ENCODE assay signal across 11 cellular contexts in genomic region chr19:18493440-18494266, GRCh38. TPM values are rescaled to one million over a fixed set of nuclear protein-coding genes. Genes with fewer than 3 reads are reported as not detected.
A peak's percentile ranks its signal among the peaks of the same experiment; 100 is the strongest.
DNase-seq lines count a peak whose midpoint lies in the region; ATAC-seq, FAIRE-seq and TF ChIP-seq lines count a peak whose summit lies in the region.
"Had no signal": no experiment of that assay in that cellular context is flagged by ENCODE, and none has a peak within 500 bp of the region (broad histone marks: within the 10 kb centered on the region; RNA-seq: fewer than 3 reads in every experiment).

No MANE protein-coding gene starts in this region.

- no peak overlapping the region for H2BK120ac ChIP-seq in mesenchymal stem cell (ENCODE audit: low read depth, low read length)

- TF ChIP-seq POLR2A in K562 (conservative IDR thresholded peaks at IDR 0.05) (no peak), tibial nerve (IDR thresholded peaks at IDR 0.05) (no peak)

- H3K18ac ChIP-seq in mesenchymal stem cell (ENCODE audit: low read depth in 1 of 2, low read length in 2 of 2): peak overlapping the region in 1 of 2 experiments; percentile 58

- H2BK15ac ChIP-seq in mesenchymal stem cell (ENCODE audit: low read depth, poor library complexity, severe bottlenecking): no peak overlapping the region

- H4K20me1 ChIP-seq in K562 (replicated peaks; ENCODE audit: control insufficient read depth, insufficient read depth, low read length): peaks cover 68% of the 10 kb centered on the region

- no peak overlapping the region for H2AK5ac ChIP-seq in mesenchymal stem cell (ENCODE audit: low read length, severe bottlenecking)

- peak overlapping the region; percentile 18 for H4K91ac ChIP-seq in mesenchymal stem cell (ENCODE audit: low read length)

- ATAC-seq in K562 (no peak), HG03439 (IDR thresholded peaks at IDR 0.05; ENCODE audit: unreplicated experiment) (no peak), HG02588 (IDR thresholded peaks at IDR 0.05; ENCODE audit: unreplicated experiment) (no peak)

- H3K4me2 ChIP-seq in K562 (ENCODE audit: insufficient read depth, low read length): no peak overlapping the region
- H3K4me2 ChIP-seq in mesenchymal stem cell (ENCODE audit: low read length, poor library complexity, severe bottlenecking): no peak overlapping the region

- intact Hi-C loops in K562 (cut with micrococcal nuclease): no loop called here

- TF ChIP-seq CTCF in K562 (IDR thresholded peaks at IDR 0.05 in 2 of 3, conservative IDR thresholded peaks at IDR 0.05 in 1 of 3; ENCODE audit: insufficient read depth in 2 of 3, low read depth in 1 of 3, low read length in 3 of 3) (no peak), tibial nerve (IDR thresholded peaks at IDR 0.05) (no peak)

- peak overlapping the region in 1 of 2 experiments; percentile 27 for H2BK12ac ChIP-seq in mesenchymal stem cell (ENCODE audit: low read length in 2 of 2)

- peaks cover 42% of the 10 kb centered on the region for H3K79me1 ChIP-seq in mesenchymal stem cell (replicated peaks; ENCODE audit: low read length, poor library complexity, severe bottlenecking)

- H3K27me3 Mint-ChIP-seq in activated T-cell treated with anti-CD3 and anti-CD28 coated beads, Interleukin-2, amount 50 U/mL, for 24 hours: no peaks in the 10 kb centered on the region

- peak overlapping the region; percentile 32 for H3K4me3 Mint-ChIP-seq in activated T-cell treated with anti-CD3 and anti-CD28 coated beads, Interleukin-2, amount 50 U/mL, for 24 hours

- peak overlapping the region in 1 of 2 experiments; percentile 35 for H3K4ac ChIP-seq in mesenchymal stem cell (ENCODE audit: low read depth in 1 of 2, low read length in 2 of 2)

- H3K4me1 Mint-ChIP-seq in activated T-cell treated with anti-CD3 and anti-CD28 coated beads, Interleukin-2, amount 50 U/mL, for 24 hours (ENCODE audit: low read depth): peaks cover 73% of the 10 kb centered on the region

- in situ Hi-C loops in K562 (cut with MboI): no loop called here

- no peak overlapping the region for H2BK5ac ChIP-seq in mesenchymal stem cell (ENCODE audit: low read depth, low read length, poor library complexity, severe bottlenecking)

- POLR2A ChIA-PET in K562 (lab: Yijun Ruan, JAX): interaction anchor here (0.6 to 2.6 kb wide), 9 partner anchors 9 to 96 kb away, joined by 3 to 13 read pairs (median 3); partner anchors contain the start of gene UBA52

- no peak for DNase-seq in activated T-cell treated with anti-CD3 and anti-CD28 coated beads, Interleukin-2, amount 50 U/mL, for 24 hours
- no peak for DNase-seq in activated T-cell treated with anti-CD3 and anti-CD28 coated beads, Interleukin-2, amount 50 U/mL, for 48 hours
- DNase-seq in K562 (ENCODE audit: extremely low read depth in 1 of 4, low spot score in 3 of 4) (no peak), mesenchymal stem cell (peak; percentile 80), tibial nerve (ENCODE audit: low spot score in 2 of 2) (no peak), NCI-H187 (lab: John Stamatoyannopoulos, UW) (no peak)
- DNase-seq: ACHN, T-helper 9 cell had no signal

- H3K36me3 ChIP-seq in K562 (ENCODE audit: control insufficient read depth, insufficient read depth, low read length) (no peaks in the 10 kb centered on the region), mesenchymal stem cell (ENCODE audit: control insufficient read depth in 1 of 2, insufficient read depth in 2 of 2, low read depth in 1 of 2, low read length in 2 of 2) (peaks cover 0 to 19% of the 10 kb centered on the region in 2 experiments), tibial nerve (no peaks in the 10 kb centered on the region)

- no peak overlapping the region for H3K23ac ChIP-seq in mesenchymal stem cell (ENCODE audit: low read length in 2 of 2)

- H4K8ac ChIP-seq in mesenchymal stem cell (ENCODE audit: low read length): peak overlapping the region; percentile 27

- H3K9me1 ChIP-seq in K562 (ENCODE audit: control insufficient read depth, insufficient read depth, low read length): peaks cover 9% of the 10 kb centered on the region

- H3K4me1 ChIP-seq in K562 (replicated peaks in 1 of 2; ENCODE audit: control insufficient read depth in 2 of 2, insufficient read depth in 2 of 2, low read length in 2 of 2) (peaks cover 21 to 56% of the 10 kb centered on the region in 2 experiments; a peak in 4 of 5 replicates), mesenchymal stem cell (ENCODE audit: control insufficient read depth, insufficient read depth, low read depth, low read length) (peaks cover 41% of the 10 kb centered on the region), tibial nerve (peaks cover 0 to 76% (median 45%) of the 10 kb centered on the region in 4 donors)

- H3K9ac ChIP-seq in K562 (ENCODE audit: insufficient read depth in 1 of 2, low read depth in 2 of 2, low read length in 2 of 2) (peak overlapping the region in 1 of 2 experiments; percentile 71; a peak in 2 of 4 replicates), mesenchymal stem cell (ENCODE audit: low read length) (peak overlapping the region; percentile 60)

- no peak for TF ChIP-seq RAD21 in K562 (CRISPR knock-in tag; conservative IDR thresholded peaks at IDR 0.05 in 1 of 2, IDR thresholded peaks at IDR 0.05 in 1 of 2)

- FAIRE-seq in K562 (lab: Jason Lieb, UNC): no peak
- FAIRE-seq: G401.6 had no signal

- no peak overlapping the region for H2AFZ ChIP-seq in K562 (ENCODE audit: low read depth, low read length)
- H2AFZ ChIP-seq in mesenchymal stem cell (ENCODE audit: low read depth, low read length): no peak overlapping the region

- peak overlapping the region; percentile 87 for H3K27ac Mint-ChIP-seq in activated T-cell treated with anti-CD3 and anti-CD28 coated beads, Interleukin-2, amount 50 U/mL, for 24 hours

- H3K14ac ChIP-seq in mesenchymal stem cell (ENCODE audit: low read length in 2 of 2): peak overlapping the region in 1 of 2 experiments; percentile 85

- no peak for TF ChIP-seq EP300 in K562 (IDR thresholded peaks at IDR 0.05; ENCODE audit: low read length)
- TF ChIP-seq EP300 in tibial nerve (IDR thresholded peaks at IDR 0.05): no peak

- H3K27me3 ChIP-seq in K562 (ENCODE audit: control insufficient read depth in 2 of 2, insufficient read depth in 2 of 2, low read length in 2 of 2): no peaks in the 10 kb centered on the region
- H3K27me3 ChIP-seq in mesenchymal stem cell (ENCODE audit: control insufficient read depth in 1 of 2, insufficient read depth in 1 of 2, low read length in 2 of 2): no peaks in the 10 kb centered on the region
- H3K27me3 ChIP-seq in tibial nerve: no peaks in the 10 kb centered on the region

- no peak overlapping the region for H3K4me3 ChIP-seq in K562
- H3K4me3 ChIP-seq in mesenchymal stem cell (ENCODE audit: insufficient read depth in 1 of 2, low read depth in 1 of 2, low read length in 2 of 2): peak overlapping the region in 1 of 2 experiments; percentile 19
- no peak overlapping the region for H3K4me3 ChIP-seq in tibial nerve

- no peak overlapping the region for H3K27ac ChIP-seq in K562 (ENCODE audit: extremely low read depth, low read depth, low read length)
- H3K27ac ChIP-seq in mesenchymal stem cell (ENCODE audit: low read length, poor library complexity, severe bottlenecking): no peak overlapping the region
- H3K27ac ChIP-seq in tibial nerve: peak overlapping the region in 3 of 4 donors; percentile 21 to 58 (median 42)

- peaks cover 89% of the 10 kb centered on the region for H3K79me2 ChIP-seq in K562 (ENCODE audit: control insufficient read depth, insufficient read depth, low read length)

- peaks cover 2% of the 10 kb centered on the region for H3K36me3 Mint-ChIP-seq in activated T-cell treated with anti-CD3 and anti-CD28 coated beads, Interleukin-2, amount 50 U/mL, for 24 hours (ENCODE audit: low read depth)

- WGBS in K562 (ENCODE audit: insufficient coverage, low coverage, missing lambda C conversion rate): 73% methylated on average over 10 of the region's 13 CpGs
- 76% methylated on average over 13 of the region's 13 CpGs for WGBS in mesenchymal stem cell
- WGBS in tibial nerve, 2 donors: 62 to 72% methylated on average over 5 to 12 of the region's 13 CpGs

- H3K9me3 ChIP-seq in K562 (replicated peaks; ENCODE audit: control insufficient read depth, insufficient read depth, low read depth, low read length) (no peaks in the 10 kb centered on the region), mesenchymal stem cell (ENCODE audit: control insufficient read depth, low read length) (no peaks in the 10 kb centered on the region), tibial nerve (no peaks in the 10 kb centered on the region)

- BruUV-seq in K562 (replicated peaks; lab: Mats Ljungman, UMichigan): no TSS peak

- no peaks in the 10 kb centered on the region for H3K9me3 Mint-ChIP-seq in activated T-cell treated with anti-CD3 and anti-CD28 coated beads, Interleukin-2, amount 50 U/mL, for 24 hours

- CTCF ChIA-PET in K562 (lab: Yijun Ruan, JAX; ENCODE audit: low intra/inter-chr PET ratio): no interaction called here

RNA-seq across cellular contexts. Expression of gene ELL, which starts 28.2 kb away (rescaled TPM):
- total RNA-seq in K562 (2011; cell fraction: chromatin; rRNA removed; ENCODE audit: low replicate concordance): 26.9 and 68.3 TPM in 2 replicates
- total RNA-seq in K562 (2011; cell fraction: nucleolus; rRNA removed): 36.6 and 44.4 TPM in 2 replicates
- 26.0 and 26.8 TPM in 2 replicates for total RNA-seq in K562 (2011; cell fraction: nucleoplasm; rRNA removed)
- total RNA-seq in K562 (2014; rRNA removed): 12.9 and 16.3 TPM in 2 replicates
- total RNA-seq in K562 (2014; rRNA removed; fragmentation: Illumina TruSeq; extraction: Trizol): 2.8 and 3.2 TPM in 2 replicates
- total RNA-seq in K562 (2015; rRNA removed; fragmentation: Illumina TruSeq; extraction: Trizol): 5.4 and 6.0 TPM in 2 replicates
- 22.1 and 22.5 TPM in 2 replicates for total RNA-seq in K562 (2021)
- 4.0 and 9.2 TPM in 2 replicates for polyA plus RNA-seq in K562 (2011; rRNA removed)
- polyA plus RNA-seq in K562 (2011; cell fraction: cytosol; rRNA removed): 4.9 and 11.1 TPM in 2 replicates
- 14.6 and 22.8 TPM in 2 replicates for polyA plus RNA-seq in K562 (2011; cell fraction: nucleus; rRNA removed)
- 12.3 and 14.0 TPM in 2 replicates for polyA plus RNA-seq in K562 (2012)
- 4.1 and 9.6 TPM in 2 replicates for polyA plus RNA-seq in K562 (2014; fragmentation: Illumina TruSeq; extraction: Trizol)
- polyA plus RNA-seq in K562 (2014; fragmentation: Nextera tagmentation; extraction: Ambion mirVana): under 1 TPM; 0.24 to 0.45 TPM
- polyA plus RNA-seq in K562 (2014; rRNA removed): 9.0 and 13.2 TPM in 2 replicates
- polyA minus RNA-seq in K562 (2011; rRNA and poly(A)+ RNA removed): 2.8 and 4.1 TPM in 2 replicates
- polyA minus RNA-seq in K562 (2011; cell fraction: cytosol; rRNA and poly(A)+ RNA removed): 7.6 and 14.9 TPM in 2 replicates
- 7.0 and 10.7 TPM in 2 replicates for polyA minus RNA-seq in K562 (2011; cell fraction: nucleus; rRNA and poly(A)+ RNA removed)
- 9.8 TPM for polyA plus RNA-seq in mesenchymal stem cell (2013, experiment 1 of 2)
- polyA plus RNA-seq in mesenchymal stem cell (2013, experiment 2 of 2): 9.8 TPM
- 10 to 100 TPM; 13.8 to 45.9 (median 26.0) TPM for total RNA-seq in tibial nerve

RNA-seq across cellular contexts. Expression of gene FKBP8, which starts 49.7 kb away (rescaled TPM):
- total RNA-seq in K562 (2011; cell fraction: chromatin; rRNA removed; ENCODE audit: low replicate concordance): 26.1 and 86.1 TPM in 2 replicates
- total RNA-seq in K562 (2011; cell fraction: nucleolus; rRNA removed): 93.6 and 114 TPM in 2 replicates
- total RNA-seq in K562 (2011; cell fraction: nucleoplasm; rRNA removed): 59.8 and 63.9 TPM in 2 replicates
- total RNA-seq in K562 (2014; rRNA removed) (234 and 260 TPM in 2 replicates), K562 (2014; rRNA removed; fragmentation: Illumina TruSeq; extraction: Trizol) (16.0 and 21.8 TPM in 2 replicates), K562 (2015; rRNA removed; fragmentation: Illumina TruSeq; extraction: Trizol) (104 and 106 TPM in 2 replicates), K562 (2021) (228 and 236 TPM in 2 replicates), tibial nerve (100 to 1,000 TPM; 391 to 451 (median 434) TPM)
- polyA plus RNA-seq in K562 (2011; rRNA removed) (116 and 176 TPM in 2 replicates), K562 (2014; fragmentation: Illumina TruSeq; extraction: Trizol) (62.5 and 201 TPM in 2 replicates), K562 (2014; fragmentation: Nextera tagmentation; extraction: Ambion mirVana) (1 to 10 TPM in 1 of 2 experiments, under 1 TPM in 1; 0.46 to 1.0 TPM), K562 (2014; rRNA removed) (168 and 203 TPM in 2 replicates)
- 199 and 396 TPM in 2 replicates for polyA plus RNA-seq in K562 (2011; cell fraction: cytosol; rRNA removed)
- 128 and 178 TPM in 2 replicates for polyA plus RNA-seq in K562 (2011; cell fraction: nucleus; rRNA removed)
- 173 and 302 TPM in 2 replicates for polyA plus RNA-seq in K562 (2012)
- polyA minus RNA-seq in K562 (2011; rRNA and poly(A)+ RNA removed): 28.0 and 49.7 TPM in 2 replicates
- 138 and 159 TPM in 2 replicates for polyA minus RNA-seq in K562 (2011; cell fraction: cytosol; rRNA and poly(A)+ RNA removed)
- polyA minus RNA-seq in K562 (2011; cell fraction: nucleus; rRNA and poly(A)+ RNA removed): 35.5 and 49.0 TPM in 2 replicates
- 175 TPM for polyA plus RNA-seq in mesenchymal stem cell (2013, experiment 1 of 2)
- 169 TPM for polyA plus RNA-seq in mesenchymal stem cell (2013, experiment 2 of 2)

RNA-seq across cellular contexts. Expression of gene ISYNA1, which starts 55.7 kb away (rescaled TPM):
- total RNA-seq in K562 (2011; cell fraction: chromatin; rRNA removed; ENCODE audit: low replicate concordance): 155 and 651 TPM in 2 replicates
- 616 and 678 TPM in 2 replicates for total RNA-seq in K562 (2011; cell fraction: nucleolus; rRNA removed)
- total RNA-seq in K562 (2011; cell fraction: nucleoplasm; rRNA removed): 226 and 284 TPM in 2 replicates
- 180 and 202 TPM in 2 replicates for total RNA-seq in K562 (2014; rRNA removed)
- total RNA-seq in K562 (2014; rRNA removed; fragmentation: Illumina TruSeq; extraction: Trizol): 14.6 and 32.0 TPM in 2 replicates
- total RNA-seq in K562 (2015; rRNA removed; fragmentation: Illumina TruSeq; extraction: Trizol): 93.2 and 96.8 TPM in 2 replicates
- 435 and 460 TPM in 2 replicates for total RNA-seq in K562 (2021)
- 99.3 and 191 TPM in 2 replicates for polyA plus RNA-seq in K562 (2011; rRNA removed)
- 148 and 356 TPM in 2 replicates for polyA plus RNA-seq in K562 (2011; cell fraction: cytosol; rRNA removed)
- polyA plus RNA-seq in K562 (2011; cell fraction: nucleus; rRNA removed): 1,012 and 1,382 TPM in 2 replicates
- 319 and 453 TPM in 2 replicates for polyA plus RNA-seq in K562 (2012)
- 73.2 and 198 TPM in 2 replicates for polyA plus RNA-seq in K562 (2014; fragmentation: Illumina TruSeq; extraction: Trizol)
- 10 to 100 TPM; 21.8 to 57.6 TPM for polyA plus RNA-seq in K562 (2014; fragmentation: Nextera tagmentation; extraction: Ambion mirVana)
- polyA plus RNA-seq in K562 (2014; rRNA removed): 376 and 380 TPM in 2 replicates
- polyA minus RNA-seq in K562 (2011; rRNA and poly(A)+ RNA removed): 36.7 and 52.6 TPM in 2 replicates
- polyA minus RNA-seq in K562 (2011; cell fraction: cytosol; rRNA and poly(A)+ RNA removed): 173 and 245 TPM in 2 replicates
- polyA minus RNA-seq in K562 (2011; cell fraction: nucleus; rRNA and poly(A)+ RNA removed): 114 and 124 TPM in 2 replicates
- 83.2 TPM for polyA plus RNA-seq in mesenchymal stem cell (2013, experiment 1 of 2)
- 85.1 TPM for polyA plus RNA-seq in mesenchymal stem cell (2013, experiment 2 of 2)
- 10 to 100 TPM; 43.5 to 82.2 (median 52.4) TPM for total RNA-seq in tibial nerve

Comparison
In these comparisons a context has a peak if more than half of its experiments do, and no peak if none do; other contexts are left out.
1. H3K27ac ChIP-seq: peak in tibial nerve (3 of 4); none in K562 (single experiment) and mesenchymal stem cell (single experiment).